11 cellular contexts compared by ENCODE assay signal in the genomic region with DNA sequence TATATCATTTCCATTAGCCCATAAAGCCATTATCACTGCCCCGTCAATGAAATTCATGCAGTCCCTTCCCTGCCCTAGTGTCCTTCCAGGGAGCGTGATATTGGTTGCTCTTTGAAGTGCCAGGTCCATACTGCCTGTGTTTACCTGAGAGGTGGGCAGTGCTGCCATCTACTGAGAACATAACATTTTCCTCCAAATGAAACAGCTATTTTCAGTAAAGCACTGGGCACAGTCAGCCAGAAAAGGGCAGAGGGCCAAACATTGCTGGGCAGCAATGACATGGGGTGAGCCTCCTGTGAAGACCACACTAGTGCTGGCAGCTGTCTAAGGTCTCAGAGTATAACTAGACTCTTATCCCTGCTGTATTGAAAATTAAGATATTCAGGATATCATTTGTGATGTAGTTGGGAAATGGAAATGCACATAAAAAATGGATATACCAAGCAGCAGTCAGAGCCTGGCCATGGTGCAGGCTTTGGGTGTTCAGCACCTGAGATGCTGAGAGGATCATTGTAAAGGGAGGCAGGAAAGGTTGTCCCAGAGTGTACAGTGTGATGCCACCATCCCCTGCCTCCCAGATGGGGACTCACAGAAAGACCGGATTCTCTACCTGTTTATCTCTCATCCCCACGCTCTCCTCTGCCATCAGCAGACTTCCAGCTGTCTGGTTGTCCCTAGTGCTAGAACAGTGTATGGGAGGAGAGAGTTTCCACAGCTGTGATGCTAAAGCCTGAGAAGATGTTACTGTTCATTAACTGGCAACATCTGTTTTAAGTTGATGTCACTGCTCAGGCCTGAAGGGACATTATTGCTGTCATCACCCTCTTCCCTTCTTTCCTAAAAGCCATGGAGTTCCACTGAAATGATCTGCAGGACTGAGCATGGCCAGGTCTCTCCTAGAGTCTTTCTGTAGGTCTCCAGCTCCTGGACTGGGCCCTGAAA.
DNase-seq lines count a peak whose midpoint lies in the region; ATAC-seq and TF ChIP-seq lines count a peak whose summit lies in the region.
"Had no signal": no experiment of that assay in that cellular context is flagged by ENCODE, and none has a peak within 500 bp of the region (broad histone marks: within the 10 kb centered on the region; RNA-seq: fewer than 3 reads in every experiment).

No MANE protein-coding gene starts in this region.

- TF ChIP-seq CTCF in chondrocyte (IDR thresholded peaks at IDR 0.05) (peak; percentile 73), neural crest cell (conservative IDR thresholded peaks at IDR 0.05) (no peak)

- no peak for ATAC-seq in activated naive CD4-positive, alpha-beta T cell treated with anti-CD3 and anti-CD28 coated beads, Interleukin-2, amount 50 U/mL, for 72 hours
- ATAC-seq in GM19351 (IDR thresholded peaks at IDR 0.05; ENCODE audit: unreplicated experiment) (no peak), HG03354 (IDR thresholded peaks at IDR 0.05; ENCODE audit: poor library complexity, severe bottlenecking, unreplicated experiment) (no peak)

- H3K9me3 Mint-ChIP-seq in chondrocyte (ENCODE audit: low read depth) (peaks cover 18% of the 10 kb centered on the region), neural crest cell (peaks cover 3% of the 10 kb centered on the region)
- peaks cover 5 to 10% of the 10 kb centered on the region in 2 donors for H3K9me3 Mint-ChIP-seq in activated naive CD4-positive, alpha-beta T cell treated with anti-CD3 and anti-CD28 coated beads, Interleukin-2, amount 50 U/mL, for 72 hours

- peaks cover 32% of the 10 kb centered on the region for H3K36me3 ChIP-seq in MG63
- H3K36me3 ChIP-seq: SJCRH30, upper lobe of left lung had no signal

- H3K4me1 Mint-ChIP-seq in chondrocyte (ENCODE audit: low read depth) (peaks cover 37% of the 10 kb centered on the region), neural crest cell (no peaks in the 10 kb centered on the region)

- H3K4me3 Mint-ChIP-seq in chondrocyte (ENCODE audit: unreplicated experiment) (no peak overlapping the region), neural crest cell (no peak overlapping the region)

- no peak overlapping the region for H3K4me3 ChIP-seq in MG63
- H3K4me3 ChIP-seq: SJCRH30, smooth muscle cell, upper lobe of left lung had no signal

- peaks cover 14% of the 10 kb centered on the region; the same call in 1 of the 2 replicates for H3K9me3 ChIP-seq in MG63
- H3K9me3 ChIP-seq: SJCRH30, upper lobe of left lung had no signal

- DNase-seq in EL (peak; percentile 37), MG63 (peak; percentile 61), chondrocyte (ENCODE audit: low spot score) (no peak), neural crest cell (ENCODE audit: low read depth, low spot score) (no peak)
- no peak for DNase-seq in activated naive CD4-positive, alpha-beta T cell treated with anti-CD3 and anti-CD28 coated beads, Interleukin-2, amount 50 U/mL, for 72 hours (ENCODE audit: low spot score in 2 of 2)
- no peak for DNase-seq in NK-92 treated with Interleukin-12 subunit alpha and Interleukin-12 subunit beta, amount 100 ng/mL, for 24 hours (lab: John Stamatoyannopoulos, UW)
- DNase-seq: SJCRH30, upper lobe of left lung had no signal

- H3K27me3 ChIP-seq in MG63, result no peaks in the 10 kb centered on the region
- H3K27me3 ChIP-seq: SJCRH30, upper lobe of left lung had no signal

- H3K27ac Mint-ChIP-seq in chondrocyte (ENCODE audit: unreplicated experiment) (peak overlapping the region; percentile 69), neural crest cell (ENCODE audit: unreplicated experiment) (peak overlapping the region; percentile 40)
- no peak overlapping the region for H3K27ac Mint-ChIP-seq in activated naive CD4-positive, alpha-beta T cell treated with anti-CD3 and anti-CD28 coated beads, Interleukin-2, amount 50 U/mL, for 72 hours

- no peaks in the 10 kb centered on the region for H3K27me3 Mint-ChIP-seq in chondrocyte (ENCODE audit: low read depth)
- H3K27me3 Mint-ChIP-seq in neural crest cell (ENCODE audit: low read depth), result no peaks in the 10 kb centered on the region

- H3K36me3 Mint-ChIP-seq in chondrocyte (ENCODE audit: low read depth) (peaks cover 28% of the 10 kb centered on the region), neural crest cell (ENCODE audit: low read depth) (peaks cover 66% of the 10 kb centered on the region)
- H3K36me3 Mint-ChIP-seq in activated naive CD4-positive, alpha-beta T cell treated with anti-CD3 and anti-CD28 coated beads, Interleukin-2, amount 50 U/mL, for 72 hours, result no peaks in the 10 kb centered on the region

Comparison
In these comparisons a context has a peak if more than half of its experiments do, and no peak if none do; other contexts are left out.
1. DNase-seq: peak in EL (single experiment) and MG63 (single experiment); none in chondrocyte (single experiment), neural crest cell (single experiment), activated naive CD4-positive, alpha-beta T cell treated with anti-CD3 and anti-CD28 coated beads, Interleukin-2, amount 50 U/mL, for 72 hours (0 of 2) and NK-92 treated with Interleukin-12 subunit alpha and Interleukin-12 subunit beta, amount 100 ng/mL, for 24 hours (single experiment).
2. H3K27ac Mint-ChIP-seq: peak in chondrocyte (single experiment) and neural crest cell (single experiment); none in activated naive CD4-positive, alpha-beta T cell treated with anti-CD3 and anti-CD28 coated beads, Interleukin-2, amount 50 U/mL, for 72 hours (0 of 2).